In the genomic region with DNA sequence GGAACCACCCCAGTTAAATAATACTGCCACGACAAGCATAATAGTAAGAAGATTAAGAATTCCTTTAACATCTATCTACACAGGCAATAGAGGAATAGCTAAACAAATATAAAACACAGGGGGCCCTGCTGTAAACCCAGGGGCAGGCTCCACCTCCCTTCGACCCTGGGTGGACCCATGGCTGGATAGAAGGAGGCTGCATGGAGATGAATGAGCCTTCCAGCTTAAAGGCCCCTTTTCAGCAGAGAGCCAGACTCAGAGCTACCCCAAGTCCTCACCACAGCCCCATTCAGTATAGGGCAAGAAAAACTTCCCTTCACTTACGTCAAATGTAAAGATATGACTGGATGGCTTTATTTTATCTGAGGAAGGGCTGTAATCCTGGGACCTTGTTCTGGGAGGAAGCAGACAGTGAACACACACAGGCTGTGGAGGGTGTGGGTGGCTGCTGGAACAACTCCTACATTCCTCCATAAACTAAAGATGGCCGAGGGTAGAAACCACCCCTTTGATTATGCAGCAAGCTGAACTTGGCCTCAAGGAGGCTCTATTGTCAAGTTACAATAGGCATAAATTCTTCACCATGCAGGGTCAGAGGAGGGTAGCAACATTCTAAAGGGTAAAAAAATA, we compare ENCODE assay signal across 10 cellular contexts. TPM values are rescaled to one million over a fixed set of nuclear protein-coding genes. Genes with fewer than 3 reads are reported as not detected.
A peak's percentile ranks its signal among the peaks of the same experiment; 100 is the strongest.
DNase-seq lines count a peak whose midpoint lies in the region; ATAC-seq and TF ChIP-seq lines count a peak whose summit lies in the region.
"Had no signal": no experiment of that assay in that cellular context is flagged by ENCODE, and none has a peak within 500 bp of the region (broad histone marks: within the 10 kb centered on the region; RNA-seq: fewer than 3 reads in every experiment).

No MANE protein-coding gene starts in this region.

- no peaks in the 10 kb centered on the region for H3K27me3 ChIP-seq in Caco-2 (replicated peaks; ENCODE audit: control insufficient read depth, insufficient read depth, low read length)
- no peaks in the 10 kb centered on the region for H3K27me3 ChIP-seq in adipocyte (replicated peaks; ENCODE audit: control insufficient read depth, insufficient read depth, low read length)
- no peaks in the 10 kb centered on the region for H3K27me3 ChIP-seq in heart right ventricle

- TF ChIP-seq CTCF in Caco-2 (IDR thresholded peaks at IDR 0.05; ENCODE audit: insufficient read depth in 1 of 2, low read depth in 1 of 2, low read length in 1 of 2, severe bottlenecking in 1 of 2, unreplicated experiment in 1 of 2) (no peak), heart right ventricle (IDR thresholded peaks at IDR 0.05) (peak in 4 of 9 donors; percentile 16 to 48 (median 39)), osteocyte (IDR thresholded peaks at IDR 0.05) (no peak)

- intact Hi-C loops in Caco-2 (cut with micrococcal nuclease; ENCODE audit: unreplicated experiment) (loop anchor here (1.0 kb wide), 1 partner anchor 15 kb away; no protein-coding TSS in a partner anchor), heart right ventricle (cut with DNase I) (no loop called here)

- H3K4me3 Mint-ChIP-seq in Caco-2 (ENCODE audit: unreplicated experiment) (no peak overlapping the region), osteocyte (ENCODE audit: unreplicated experiment) (no peak overlapping the region)
- no peak overlapping the region for H3K4me3 Mint-ChIP-seq in activated CD4-positive, alpha-beta T cell treated with anti-CD3 and anti-CD28 coated beads, Interleukin-2, amount 10 ng/mL, durations not matched to agents 7 days and 5 days
- H3K4me3 Mint-ChIP-seq: activated T-helper 1 cell treated with anti-CD3 and anti-CD28 coated beads, Interleukin-12 subunit alpha, Interleukin-12 subunit beta, Interleukin-2, Interleukin-4 antibody, amounts not matched to agents 30 ng/mL and 10 ng/mL and 1 ng/mL, durations not matched to agents 14 hours and 24 hours and 36 hours; CD4-positive, alpha-beta memory T cell had no signal

- peak; percentile 42 to 73 (median 62) for ATAC-seq in heart right ventricle
- no peak for ATAC-seq in GM18519 (IDR thresholded peaks at IDR 0.05; ENCODE audit: low FRiP score, unreplicated experiment)

- H3K36me3 Mint-ChIP-seq in Caco-2 (ENCODE audit: insufficient read depth, unreplicated experiment) (peaks cover 6% of the 10 kb centered on the region), osteocyte (ENCODE audit: unreplicated experiment) (peaks cover 15% of the 10 kb centered on the region)
- H3K36me3 Mint-ChIP-seq in activated CD4-positive, alpha-beta T cell treated with anti-CD3 and anti-CD28 coated beads, Interleukin-2, amount 10 ng/mL, durations not matched to agents 7 days and 5 days (ENCODE audit: low read depth): no peaks in the 10 kb centered on the region
- H3K36me3 Mint-ChIP-seq: CD4-positive, alpha-beta memory T cell had no signal

- H3K36me3 ChIP-seq in Caco-2 (ENCODE audit: control insufficient read depth, insufficient read depth, low read length): no peaks in the 10 kb centered on the region
- H3K36me3 ChIP-seq in adipocyte (ENCODE audit: control insufficient read depth, insufficient read depth, low read length, severe bottlenecking): peaks cover 16% of the 10 kb centered on the region
- peaks cover 0 to 26% (median 0%) of the 10 kb centered on the region in 9 donors for H3K36me3 ChIP-seq in heart right ventricle

- H3K4me3 ChIP-seq in Caco-2 (ENCODE audit: low read depth, low read length) (no peak overlapping the region), adipocyte (ENCODE audit: low read length) (peak overlapping the region; percentile 3), heart right ventricle (no peak overlapping the region)

- H3K9me3 Mint-ChIP-seq in Caco-2 (ENCODE audit: unreplicated experiment) (no peaks in the 10 kb centered on the region), osteocyte (ENCODE audit: unreplicated experiment) (no peaks in the 10 kb centered on the region)
- no peaks in the 10 kb centered on the region for H3K9me3 Mint-ChIP-seq in activated CD4-positive, alpha-beta T cell treated with anti-CD3 and anti-CD28 coated beads, Interleukin-2, amount 10 ng/mL, durations not matched to agents 7 days and 5 days
- H3K9me3 Mint-ChIP-seq: activated T-helper 1 cell treated with anti-CD3 and anti-CD28 coated beads, Interleukin-12 subunit alpha, Interleukin-12 subunit beta, Interleukin-2, Interleukin-4 antibody, amounts not matched to agents 30 ng/mL and 10 ng/mL and 1 ng/mL, durations not matched to agents 14 hours and 24 hours and 36 hours had no signal

- H3K4me1 ChIP-seq in Caco-2 (peaks cover 49% of the 10 kb centered on the region), adipocyte (ENCODE audit: control insufficient read depth, insufficient read depth, low read length) (peaks cover 58% of the 10 kb centered on the region), heart right ventricle (peaks cover 25 to 100% (median 97%) of the 10 kb centered on the region in 9 donors)

- POLR2A ChIA-PET in Caco-2 (lab: Charles Lee): no interaction called here
- POLR2A ChIA-PET in activated CD4-positive, alpha-beta T cell treated with anti-CD3 and anti-CD28 coated beads, Interleukin-2, amount 10 ng/mL, durations not matched to agents 7 days and 5 days (lab: Charles Lee): no interaction called here

- no peaks in the 10 kb centered on the region for H3K9me3 ChIP-seq in Caco-2
- no peaks in the 10 kb centered on the region for H3K9me3 ChIP-seq in adipocyte (ENCODE audit: control insufficient read depth, low read length)
- no peaks in the 10 kb centered on the region for H3K9me3 ChIP-seq in heart right ventricle

- CTCF ChIA-PET in Caco-2 (lab: Charles Lee): interaction anchor here (1.3 kb wide), 1 partner anchor 28 kb away, joined by 3 read pairs; no protein-coding TSS in a partner anchor
- CTCF ChIA-PET in activated CD4-positive, alpha-beta T cell treated with anti-CD3 and anti-CD28 coated beads, Interleukin-2, amount 10 ng/mL, durations not matched to agents 7 days and 5 days (lab: Charles Lee): no interaction called here

- 29 to 31% methylated on average over 4 of the region's 4 CpGs for WGBS in heart right ventricle, 2 donors

- no TSS peak for BruUV-seq in Caco-2 (replicated peaks; lab: Mats Ljungman, UMichigan)

- peak overlapping the region; percentile 65 for H3K9ac ChIP-seq in adipocyte (ENCODE audit: low read length)

- H3K4me1 Mint-ChIP-seq in Caco-2 (ENCODE audit: low read depth, unreplicated experiment) (peaks cover 33% of the 10 kb centered on the region), osteocyte (ENCODE audit: unreplicated experiment) (peaks cover 58% of the 10 kb centered on the region)
- no peaks in the 10 kb centered on the region for H3K4me1 Mint-ChIP-seq in activated CD4-positive, alpha-beta T cell treated with anti-CD3 and anti-CD28 coated beads, Interleukin-2, amount 10 ng/mL, durations not matched to agents 7 days and 5 days
- H3K4me1 Mint-ChIP-seq: CD4-positive, alpha-beta memory T cell had no signal

- H3K27ac Mint-ChIP-seq in Caco-2 (ENCODE audit: unreplicated experiment) (peak overlapping the region; percentile 51), osteocyte (ENCODE audit: unreplicated experiment) (peak overlapping the region; percentile 90)
- H3K27ac Mint-ChIP-seq in activated CD4-positive, alpha-beta T cell treated with anti-CD3 and anti-CD28 coated beads, Interleukin-2, amount 10 ng/mL, durations not matched to agents 7 days and 5 days: no peak overlapping the region
- H3K27ac Mint-ChIP-seq: activated T-helper 1 cell treated with anti-CD3 and anti-CD28 coated beads, Interleukin-12 subunit alpha, Interleukin-12 subunit beta, Interleukin-2, Interleukin-4 antibody, amounts not matched to agents 30 ng/mL and 10 ng/mL and 1 ng/mL, durations not matched to agents 14 hours and 24 hours and 36 hours had no signal

- DNase-seq in Caco-2 (no peak), adipocyte (ENCODE audit: low read depth) (peak; percentile 54), heart right ventricle (peak in 1 of 2 donors; percentile 51), osteocyte (ENCODE audit: extremely low spot score, unreplicated experiment) (no peak), kidney glomerular epithelial cell (lab: John Stamatoyannopoulos, UW) (no peak), inferior parietal cortex (ENCODE audit: extremely low spot score) (no peak)
- DNase-seq in activated CD4-positive, alpha-beta T cell treated with anti-CD3 and anti-CD28 coated beads, Interleukin-2, amount 10 ng/mL, durations not matched to agents 7 days and 5 days: no peak
- DNase-seq: CD4-positive, alpha-beta memory T cell had no signal

- no peaks in the 10 kb centered on the region for H3K27me3 Mint-ChIP-seq in Caco-2 (ENCODE audit: insufficient read depth, unreplicated experiment)
- no peaks in the 10 kb centered on the region for H3K27me3 Mint-ChIP-seq in osteocyte (ENCODE audit: unreplicated experiment)
- H3K27me3 Mint-ChIP-seq in activated CD4-positive, alpha-beta T cell treated with anti-CD3 and anti-CD28 coated beads, Interleukin-2, amount 10 ng/mL, durations not matched to agents 7 days and 5 days: peaks cover 34% of the 10 kb centered on the region

- peak overlapping the region; percentile 41 to 100 (median 81) for H3K27ac ChIP-seq in heart right ventricle

RNA-seq across cellular contexts. Expression of a gene that starts 30.5 kb away (rescaled TPM):
- total RNA-seq in Caco-2 (2022): 3.7 and 4.2 TPM in 2 replicates
- total RNA-seq in heart right ventricle: 10 to 100 TPM; 37.0 to 59.0 (median 47.6) TPM
- 10 to 100 TPM in 1 of 2 donors, 1 to 10 TPM in 1; 9.8 to 10.8 TPM for polyA plus RNA-seq in heart right ventricle
- 20.2 and 21.1 TPM in 2 replicates for total RNA-seq in osteocyte
- not detected for total RNA-seq in activated CD4-positive, alpha-beta T cell treated with anti-CD3 and anti-CD28 coated beads, Interleukin-2, amount 10 ng/mL, durations not matched to agents 7 days and 5 days
- total RNA-seq: activated T-helper 1 cell treated with anti-CD3 and anti-CD28 coated beads, Interleukin-12 subunit alpha, Interleukin-12 subunit beta, Interleukin-2, Interleukin-4 antibody, amounts not matched to agents 30 ng/mL and 10 ng/mL and 1 ng/mL, durations not matched to agents 14 hours and 24 hours and 36 hours; CD4-positive, alpha-beta memory T cell had no signal
- polyA plus RNA-seq: CD4-positive, alpha-beta memory T cell had no signal
